20 cellular contexts compared by ENCODE assay signal in genomic region chr10:1378473-1378872, GRCh38.
DNase-seq lines count a peak whose midpoint lies in the region; ATAC-seq and TF ChIP-seq lines count a peak whose summit lies in the region.
"Had no signal": no experiment of that assay in that cellular context is flagged by ENCODE, and none has a peak within 500 bp of the region (broad histone marks: within the 10 kb centered on the region; RNA-seq: fewer than 3 reads in every experiment).

No MANE protein-coding gene starts in this region.

- H3K27me3 Mint-ChIP-seq in brain (peaks cover 13% of the 10 kb centered on the region), nephron (ENCODE audit: low read depth) (peaks cover 55% of the 10 kb centered on the region)

- no peak for ATAC-seq in foreskin keratinocyte
- ATAC-seq: A549, PC-3 had no signal

- TF ChIP-seq POLR2A in testis (IDR thresholded peaks at IDR 0.05), result no peak

- H3K27ac Mint-ChIP-seq in brain (peak overlapping the region in 3 of 5 experiments; percentile 6 to 52 (median 48)), nephron (peak overlapping the region in 2 of 3 experiments; percentile 29 to 31)
- H3K27ac Mint-ChIP-seq: HFFc6 had no signal

- H3K27me3 ChIP-seq in testis, result no peaks in the 10 kb centered on the region
- H3K27me3 ChIP-seq in foreskin keratinocyte, result peaks cover 14% of the 10 kb centered on the region

- H3K4me1 Mint-ChIP-seq in brain (peaks cover 37% of the 10 kb centered on the region), nephron (peaks cover 35% of the 10 kb centered on the region)

- H3K36me3 Mint-ChIP-seq in brain (no peaks in the 10 kb centered on the region), nephron (ENCODE audit: low read depth) (no peaks in the 10 kb centered on the region)

- H3K4me1 ChIP-seq in testis, result no peaks in the 10 kb centered on the region
- H3K4me1 ChIP-seq in foreskin keratinocyte, result no peaks in the 10 kb centered on the region
- H3K4me1 ChIP-seq: A549, BE2C had no signal

- TF ChIP-seq CTCF in brain (conservative IDR thresholded peaks at IDR 0.05), result no peak
- TF ChIP-seq CTCF in nephron (IDR thresholded peaks at IDR 0.05; ENCODE audit: unreplicated experiment in 3 of 3), result no peak
- no peak for TF ChIP-seq CTCF in testis (IDR thresholded peaks at IDR 0.05)
- no peak for TF ChIP-seq CTCF in GM13977 (IDR thresholded peaks at IDR 0.05; ENCODE audit: extremely low read depth, insufficient read depth, missing control alignments)
- TF ChIP-seq CTCF in foreskin keratinocyte (conservative IDR thresholded peaks at IDR 0.05), result no peak

- peak; percentile 10 for DNase-seq in activated effector memory CD4-positive, alpha-beta T cell treated with anti-CD3 and anti-CD28 coated beads, Interleukin-2, amount 50 U/mL, for 16 hours
- no peak for DNase-seq in activated effector memory CD4-positive, alpha-beta T cell treated with Interleukin-2 at 50 U/mL for 16 hours
- peak; percentile 2 for DNase-seq in testis
- DNase-seq in NOMO-1 treated with DMSO at 0.1 percent for 48 hours (lab: John Stamatoyannopoulos, UW; ENCODE audit: unreplicated experiment), result no peak
- DNase-seq in GM13977 (ENCODE audit: low spot score), result no peak
- no peak for DNase-seq in foreskin keratinocyte
- DNase-seq: BE2C, DMS79, HFFc6, Kasumi-1, NCI-H1694, NCI-H2081, NCI-H2171 treated with DMSO at 0.1 percent for 48 hours, NCI-H446 treated with DMSO at 0.1 percent for 48 hours, NCI-H526 treated with DMSO at 0.1 percent for 48 hours, PC-3, Right ventricle myocardium superior had no signal

- no peak overlapping the region for H3K4me3 ChIP-seq in testis
- H3K4me3 ChIP-seq: A549 had no signal

- WGBS in testis, 2 donors, result 88 to 94% methylated on average over 2 of the region's 2 CpGs

- in situ Hi-C loops in GM13977 (cut with MboI; ENCODE audit: low pct_unique_long_range_greater_than_20kb, low sequenced_read_pairs, unreplicated experiment), result no loop called here

- peak overlapping the region in 2 of 5 experiments; percentile 11 to 65 for H3K4me3 Mint-ChIP-seq in brain
- no peak overlapping the region for H3K4me3 Mint-ChIP-seq in nephron
- H3K4me3 Mint-ChIP-seq: HFFc6 had no signal

- no peaks in the 10 kb centered on the region for H3K36me3 ChIP-seq in testis (ENCODE audit: low read depth, missing control alignments)
- H3K36me3 ChIP-seq: BE2C had no signal

- peaks cover 0 to 2% (median 0%) of the 10 kb centered on the region in 5 experiments for H3K9me3 Mint-ChIP-seq in brain
- peaks cover 2% of the 10 kb centered on the region for H3K9me3 Mint-ChIP-seq in nephron

- no peaks in the 10 kb centered on the region for H3K9me3 ChIP-seq in testis
- H3K9me3 ChIP-seq: BE2C had no signal

- intact Hi-C loops in testis (cut with DNase I; ENCODE audit: low total_unique reads), result no loop called here

- no peak overlapping the region for H3K27ac ChIP-seq in testis
- no peak overlapping the region for H3K27ac ChIP-seq in foreskin keratinocyte
- H3K27ac ChIP-seq: A549 had no signal

Comparison
In these comparisons a context has a peak if more than half of its experiments do, and no peak if none do; other contexts are left out.
1. DNase-seq: peak in activated effector memory CD4-positive, alpha-beta T cell treated with anti-CD3 and anti-CD28 coated beads, Interleukin-2, amount 50 U/mL, for 16 hours (single experiment) and testis (single experiment); none in activated effector memory CD4-positive, alpha-beta T cell treated with Interleukin-2 at 50 U/mL for 16 hours (single experiment), NOMO-1 treated with DMSO at 0.1 percent for 48 hours (single experiment), GM13977 (single experiment) and foreskin keratinocyte (0 of 2).